ENCODE assay signal across 31 cellular contexts in genomic region chr12:57469334-57470164, GRCh38. TPM values are rescaled to one million over a fixed set of nuclear protein-coding genes. Genes with fewer than 3 reads are reported as not detected.
DNase-seq lines count a peak whose midpoint lies in the region; ATAC-seq and TF ChIP-seq lines count a peak whose summit lies in the region.
"Had no signal": no experiment of that assay in that cellular context is flagged by ENCODE, and none has a peak within 500 bp of the region (broad histone marks: within the 10 kb centered on the region; RNA-seq: fewer than 3 reads in every experiment).

No MANE protein-coding gene starts in this region.

- intact Hi-C loops in spleen (cut with DNase I; ENCODE audit: low total_unique reads) = no loop called here

- ATAC-seq in activated naive CD8-positive, alpha-beta T cell treated with anti-CD3 and anti-CD28 coated beads, Interleukin-2, amount 10 ng/mL, durations not matched to agents 7 days and 5 days (ENCODE audit: low read depth) = no peak
- ATAC-seq: gastrocnemius medialis, HCT116, left lung, pancreas, Right ventricle myocardium inferior had no signal

- no peak for TF ChIP-seq CTCF in endothelial cell (IDR thresholded peaks at IDR 0.05; ENCODE audit: unreplicated experiment)
- no peak for TF ChIP-seq CTCF in spleen (IDR thresholded peaks at IDR 0.05 in 8 of 11, conservative IDR thresholded peaks at IDR 0.05 in 3 of 11)

- peak overlapping the region; percentile 28 for H3K27ac Mint-ChIP-seq in activated naive CD8-positive, alpha-beta T cell treated with anti-CD3 and anti-CD28 coated beads, Interleukin-2, amount 10 ng/mL, durations not matched to agents 7 days and 5 days
- H3K27ac Mint-ChIP-seq in activated naive CD8-positive, alpha-beta T cell treated with anti-CD3 and anti-CD28 coated beads for 36 hours = no peak overlapping the region
- peak overlapping the region; percentile 52 for H3K27ac Mint-ChIP-seq in endothelial cell (ENCODE audit: unreplicated experiment)
- H3K27ac Mint-ChIP-seq: activated CD4-positive, alpha-beta memory T cell treated with anti-CD3 and anti-CD28 coated beads, Interleukin-2, amount 10 ng/mL, durations not matched to agents 7 days and 5 days had no signal

- POLR2A ChIA-PET in activated naive CD8-positive, alpha-beta T cell treated with anti-CD3 and anti-CD28 coated beads, Interleukin-2, amount 10 ng/mL, durations not matched to agents 7 days and 5 days (lab: Charles Lee) = interaction anchor here (0.6 to 2.8 kb wide), 8 partner anchors 8 to 349 kb away, joined by 3 to 10 read pairs (median 5); partner anchors contain the start of genes ARHGAP9, AVIL and DDIT3

- H3K27ac ChIP-seq in spleen = peak overlapping the region in 6 of 8 donors; percentile 20 to 76 (median 45)
- H3K27ac ChIP-seq: breast epithelium, colonic mucosa, esophagus squamous epithelium, gastrocnemius medialis, pancreas, right atrium auricular region had no signal

- peak overlapping the region in 1 of 8 donors; percentile 21 for H3K4me3 ChIP-seq in spleen
- H3K4me3 ChIP-seq: breast epithelium, colonic mucosa, esophagus squamous epithelium, gastrocnemius medialis, left lung, pancreas, right atrium auricular region had no signal

- DNase-seq in activated naive CD8-positive, alpha-beta T cell treated with anti-CD3 and anti-CD28 coated beads, Interleukin-2, amount 10 ng/mL, durations not matched to agents 7 days and 5 days = no peak
- no peak for DNase-seq in activated naive CD8-positive, alpha-beta T cell treated with anti-CD3 and anti-CD28 coated beads for 36 hours
- DNase-seq in endothelial cell (ENCODE audit: low spot score) = no peak
- peak; percentile 78 for DNase-seq in spleen
- DNase-seq in AG08395 (ENCODE audit: low spot score) = no peak
- no peak for DNase-seq in activated T-cell treated with anti-CD3 and anti-CD28 coated beads for 4 hours
- DNase-seq: activated CD4-positive, alpha-beta memory T cell treated with anti-CD3 and anti-CD28 coated beads, Interleukin-2, amount 10 ng/mL, durations not matched to agents 7 days and 5 days; activated gamma-delta T cell; AML-193; colonic mucosa; esophagus squamous epithelium; gastrocnemius medialis; hippocampal formation; left lung; naive B cell; NCI-H1092; NCI-H187 treated with DMSO at 0.1 percent for 48 hours; NCI-H2227 treated with DMSO at 0.1 percent for 48 hours; NCI-H774; stimulated activated CD4-positive, alpha-beta T cell treated with anti-CD3 and anti-CD28 coated beads, Interleukin-4, amount 100 ng/mL, for 4 hours; stimulated activated naive CD4-positive, alpha-beta T cell had no signal

- H3K9me3 ChIP-seq in spleen = no peaks in the 10 kb centered on the region
- H3K9me3 ChIP-seq: breast epithelium, colonic mucosa, esophagus squamous epithelium, gastrocnemius medialis, left lung, pancreas, right atrium auricular region had no signal

- peaks cover 0 to 84% (median 55%) of the 10 kb centered on the region in 6 donors for H3K36me3 ChIP-seq in spleen
- H3K36me3 ChIP-seq: breast epithelium, colonic mucosa, esophagus squamous epithelium, gastrocnemius medialis, pancreas, right atrium auricular region had no signal

- no peak overlapping the region for H3K4me3 Mint-ChIP-seq in activated naive CD8-positive, alpha-beta T cell treated with anti-CD3 and anti-CD28 coated beads, Interleukin-2, amount 10 ng/mL, durations not matched to agents 7 days and 5 days
- no peak overlapping the region for H3K4me3 Mint-ChIP-seq in activated naive CD8-positive, alpha-beta T cell treated with anti-CD3 and anti-CD28 coated beads for 36 hours
- H3K4me3 Mint-ChIP-seq in endothelial cell (ENCODE audit: unreplicated experiment) = no peak overlapping the region
- H3K4me3 Mint-ChIP-seq: activated CD4-positive, alpha-beta memory T cell treated with anti-CD3 and anti-CD28 coated beads, Interleukin-2, amount 10 ng/mL, durations not matched to agents 7 days and 5 days; naive B cell had no signal

- no peaks in the 10 kb centered on the region for H3K9me3 Mint-ChIP-seq in activated naive CD8-positive, alpha-beta T cell treated with anti-CD3 and anti-CD28 coated beads, Interleukin-2, amount 10 ng/mL, durations not matched to agents 7 days and 5 days
- no peaks in the 10 kb centered on the region for H3K9me3 Mint-ChIP-seq in activated naive CD8-positive, alpha-beta T cell treated with anti-CD3 and anti-CD28 coated beads for 36 hours
- no peaks in the 10 kb centered on the region for H3K9me3 Mint-ChIP-seq in endothelial cell (ENCODE audit: unreplicated experiment)
- H3K9me3 Mint-ChIP-seq: activated CD4-positive, alpha-beta memory T cell treated with anti-CD3 and anti-CD28 coated beads, Interleukin-2, amount 10 ng/mL, durations not matched to agents 7 days and 5 days; naive B cell had no signal

- H3K27me3 ChIP-seq in spleen (replicated peaks in 1 of 7) = no peaks in the 10 kb centered on the region
- H3K27me3 ChIP-seq: pancreas had no signal

- TF ChIP-seq POLR2A in spleen (IDR thresholded peaks at IDR 0.05) = no peak

- peaks cover 44% of the 10 kb centered on the region for H3K36me3 Mint-ChIP-seq in activated naive CD8-positive, alpha-beta T cell treated with anti-CD3 and anti-CD28 coated beads, Interleukin-2, amount 10 ng/mL, durations not matched to agents 7 days and 5 days
- H3K36me3 Mint-ChIP-seq in activated naive CD8-positive, alpha-beta T cell treated with anti-CD3 and anti-CD28 coated beads for 36 hours = peaks cover 48% of the 10 kb centered on the region
- H3K36me3 Mint-ChIP-seq in endothelial cell (ENCODE audit: low read depth, unreplicated experiment) = peaks cover 33% of the 10 kb centered on the region

- 81 to 91% (median 86%) methylated on average over 6 to 10 of the region's 10 CpGs for WGBS in spleen, 5 donors

- H3K4me1 ChIP-seq in spleen = peaks cover 0 to 60% (median 28%) of the 10 kb centered on the region in 6 donors
- H3K4me1 ChIP-seq: breast epithelium, colonic mucosa, esophagus squamous epithelium, gastrocnemius medialis, pancreas, right atrium auricular region had no signal

- H3K27me3 Mint-ChIP-seq in activated naive CD8-positive, alpha-beta T cell treated with anti-CD3 and anti-CD28 coated beads, Interleukin-2, amount 10 ng/mL, durations not matched to agents 7 days and 5 days = no peaks in the 10 kb centered on the region
- no peaks in the 10 kb centered on the region for H3K27me3 Mint-ChIP-seq in activated naive CD8-positive, alpha-beta T cell treated with anti-CD3 and anti-CD28 coated beads for 36 hours
- H3K27me3 Mint-ChIP-seq in endothelial cell (ENCODE audit: unreplicated experiment) = peaks cover 17% of the 10 kb centered on the region
- H3K27me3 Mint-ChIP-seq: activated CD4-positive, alpha-beta memory T cell treated with anti-CD3 and anti-CD28 coated beads, Interleukin-2, amount 10 ng/mL, durations not matched to agents 7 days and 5 days; naive B cell had no signal

- peaks cover 26% of the 10 kb centered on the region for H3K4me1 Mint-ChIP-seq in activated naive CD8-positive, alpha-beta T cell treated with anti-CD3 and anti-CD28 coated beads, Interleukin-2, amount 10 ng/mL, durations not matched to agents 7 days and 5 days
- peaks cover 41% of the 10 kb centered on the region for H3K4me1 Mint-ChIP-seq in activated naive CD8-positive, alpha-beta T cell treated with anti-CD3 and anti-CD28 coated beads for 36 hours
- peaks cover 29% of the 10 kb centered on the region for H3K4me1 Mint-ChIP-seq in endothelial cell (ENCODE audit: unreplicated experiment)

RNA-seq across cellular contexts. Expression of gene GLI1, which starts 10.0 kb away (rescaled TPM):
- under 1 TPM; 0.54 to 0.86 TPM for total RNA-seq in activated naive CD8-positive, alpha-beta T cell treated with anti-CD3 and anti-CD28 coated beads, Interleukin-2, amount 10 ng/mL, durations not matched to agents 7 days and 5 days
- total RNA-seq in activated naive CD8-positive, alpha-beta T cell treated with anti-CD3 and anti-CD28 coated beads for 36 hours = under 1 TPM; 0.56 to 0.62 TPM
- total RNA-seq in endothelial cell (ENCODE audit: unreplicated experiment) = 0.77 TPM
- 1 to 10 TPM in 4 of 7 donors, under 1 TPM in 3; 0.46 to 3.6 (median 1.1) TPM for total RNA-seq in spleen
- 1 to 10 TPM in 1 of 3 donors, under 1 TPM in 2; 0.63 to 1.2 (median 0.77) TPM for polyA plus RNA-seq in spleen

RNA-seq across cellular contexts. Expression of gene ARHGAP9, which starts 10.1 kb away (rescaled TPM):
- total RNA-seq in activated naive CD8-positive, alpha-beta T cell treated with anti-CD3 and anti-CD28 coated beads, Interleukin-2, amount 10 ng/mL, durations not matched to agents 7 days and 5 days = 100 to 1,000 TPM; 282 to 304 TPM
- 100 to 1,000 TPM; 154 to 162 TPM for total RNA-seq in activated naive CD8-positive, alpha-beta T cell treated with anti-CD3 and anti-CD28 coated beads for 36 hours
- 65.4 TPM for total RNA-seq in endothelial cell (ENCODE audit: unreplicated experiment)
- total RNA-seq in spleen = 100 to 1,000 TPM; 148 to 328 (median 226) TPM
- 100 to 1,000 TPM; 190 to 400 (median 251) TPM for polyA plus RNA-seq in spleen
- total RNA-seq: G401 had no signal

RNA-seq across cellular contexts. Expression of gene INHBE, which starts 14.4 kb away (rescaled TPM):
- not detected for total RNA-seq in activated naive CD8-positive, alpha-beta T cell treated with anti-CD3 and anti-CD28 coated beads, Interleukin-2, amount 10 ng/mL, durations not matched to agents 7 days and 5 days
- total RNA-seq in activated naive CD8-positive, alpha-beta T cell treated with anti-CD3 and anti-CD28 coated beads for 36 hours = 1 to 10 TPM; 1.2 to 1.7 TPM
- total RNA-seq in endothelial cell (ENCODE audit: unreplicated experiment) = not detected
- total RNA-seq in spleen = not detected
- under 1 TPM in 1 of 3 donors, not detected in 2; 0.02 TPM for polyA plus RNA-seq in spleen
- total RNA-seq: breast epithelium, esophagus squamous epithelium, mesenteric fat pad, right atrium auricular region, Right ventricle myocardium inferior, temporal lobe had no signal

RNA-seq across cellular contexts. Expression of gene MARS1, which starts 18.3 kb away (rescaled TPM):
- total RNA-seq in activated naive CD8-positive, alpha-beta T cell treated with anti-CD3 and anti-CD28 coated beads, Interleukin-2, amount 10 ng/mL, durations not matched to agents 7 days and 5 days = 100 to 1,000 TPM; 293 to 306 TPM
- 100 to 1,000 TPM; 423 to 460 TPM for total RNA-seq in activated naive CD8-positive, alpha-beta T cell treated with anti-CD3 and anti-CD28 coated beads for 36 hours
- 183 TPM for total RNA-seq in endothelial cell (ENCODE audit: unreplicated experiment)
- total RNA-seq in spleen = 100 to 1,000 TPM in 4 of 7 donors, 10 to 100 TPM in 3; 72.4 to 186 (median 146) TPM
- polyA plus RNA-seq in spleen = 100 to 1,000 TPM in 1 of 3 donors, 10 to 100 TPM in 2; 67.4 to 104 (median 89.2) TPM

RNA-seq across cellular contexts. Expression of gene INHBC, which starts 35.0 kb away (rescaled TPM):
- total RNA-seq in activated naive CD8-positive, alpha-beta T cell treated with anti-CD3 and anti-CD28 coated beads, Interleukin-2, amount 10 ng/mL, durations not matched to agents 7 days and 5 days = under 1 TPM in 1 of 2 experiments, not detected in 1; 0.14 TPM
- total RNA-seq in activated naive CD8-positive, alpha-beta T cell treated with anti-CD3 and anti-CD28 coated beads for 36 hours = not detected
- total RNA-seq in endothelial cell (ENCODE audit: unreplicated experiment) = not detected
- under 1 TPM in 1 of 7 donors, not detected in 6; 0.19 TPM for total RNA-seq in spleen
- polyA plus RNA-seq in spleen = not detected
- total RNA-seq: A172; activated CD4-positive, alpha-beta memory T cell treated with anti-CD3 and anti-CD28 coated beads, Interleukin-2, amount 10 ng/mL, durations not matched to agents 7 days and 5 days; breast epithelium; colonic mucosa; esophagus squamous epithelium; G401; left lung; LHCN-M2; mesenteric fat pad; right atrium auricular region; Right ventricle myocardium inferior; temporal lobe had no signal
- polyA plus RNA-seq: pancreas had no signal
